Comparison of ENCODE assay signal across 18 cellular contexts in the genomic region with DNA sequence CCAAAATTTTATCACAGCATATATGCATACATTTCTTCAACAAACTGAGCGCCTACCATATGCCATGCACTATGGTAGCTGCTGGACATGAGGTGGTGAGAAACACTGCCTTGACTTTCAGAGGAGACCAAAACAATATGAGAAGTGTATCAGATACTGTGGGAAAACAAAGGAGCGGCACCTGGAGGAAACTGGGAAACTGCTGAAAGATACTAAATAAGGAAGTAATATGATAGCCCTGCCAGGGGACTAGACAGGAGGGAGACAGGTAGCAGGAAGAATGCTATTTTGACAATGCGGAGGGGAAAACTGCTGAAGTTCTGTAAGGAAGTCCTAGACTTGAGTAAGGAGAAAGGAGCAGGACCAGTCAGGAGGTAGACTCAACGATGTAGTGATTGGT. TPM values are rescaled to one million over a fixed set of nuclear protein-coding genes. Genes with fewer than 3 reads are reported as not detected.
DNase-seq lines count a peak whose midpoint lies in the region; ATAC-seq and TF ChIP-seq lines count a peak whose summit lies in the region.
"Had no signal": no experiment of that assay in that cellular context is flagged by ENCODE, and none has a peak within 500 bp of the region (broad histone marks: within the 10 kb centered on the region; RNA-seq: fewer than 3 reads in every experiment).

No MANE protein-coding gene starts in this region.

- H3K4me3 Mint-ChIP-seq in activated naive CD8-positive, alpha-beta T cell, result no peak overlapping the region
- no peak overlapping the region for H3K4me3 Mint-ChIP-seq in activated naive CD8-positive, alpha-beta T cell treated with anti-CD3 and anti-CD28 coated beads for 36 hours
- no peak overlapping the region for H3K4me3 Mint-ChIP-seq in activated CD8-positive, alpha-beta memory T cell treated with anti-CD3 and anti-CD28 coated beads, Interleukin-2, amount 10 ng/mL, durations not matched to agents 7 days and 5 days
- H3K4me3 Mint-ChIP-seq: CD8-positive, alpha-beta T cell had no signal

- peaks cover 8% of the 10 kb centered on the region for H3K79me2 ChIP-seq in parathyroid adenoma

- H3K9me3 Mint-ChIP-seq in activated naive CD8-positive, alpha-beta T cell (ENCODE audit: low read depth), result no peaks in the 10 kb centered on the region
- H3K9me3 Mint-ChIP-seq in activated naive CD8-positive, alpha-beta T cell treated with anti-CD3 and anti-CD28 coated beads for 36 hours, result no peaks in the 10 kb centered on the region
- no peaks in the 10 kb centered on the region for H3K9me3 Mint-ChIP-seq in activated CD8-positive, alpha-beta memory T cell treated with anti-CD3 and anti-CD28 coated beads, Interleukin-2, amount 10 ng/mL, durations not matched to agents 7 days and 5 days (ENCODE audit: low read depth)
- H3K9me3 Mint-ChIP-seq: CD8-positive, alpha-beta T cell had no signal

- peak overlapping the region; percentile 10 for H3K4me2 ChIP-seq in parathyroid adenoma (ENCODE audit: low read length)

- TF ChIP-seq POLR2A in upper lobe of left lung (IDR thresholded peaks at IDR 0.05), result no peak

- H3K9me3 ChIP-seq in parathyroid adenoma (ENCODE audit: control insufficient read depth, low read length), result no peaks in the 10 kb centered on the region
- H3K9me3 ChIP-seq in upper lobe of left lung, result no peaks in the 10 kb centered on the region
- H3K9me3 ChIP-seq: BE2C, SJSA1 had no signal

- ATAC-seq in GM21619 (IDR thresholded peaks at IDR 0.05; ENCODE audit: unreplicated experiment), result no peak
- no peak for ATAC-seq in activated CD8-positive, alpha-beta memory T cell treated with anti-CD3 and anti-CD28 coated beads, Interleukin-2, amount 10 ng/mL, durations not matched to agents 7 days and 5 days
- no peak for ATAC-seq in upper lobe of left lung (ENCODE audit: low FRiP score in 2 of 2)
- ATAC-seq: CD8-positive, alpha-beta T cell had no signal

- H3K4me1 ChIP-seq in parathyroid adenoma (peaks cover 15% of the 10 kb centered on the region), upper lobe of left lung (peaks cover 11 to 16% (median 14%) of the 10 kb centered on the region in 4 donors)
- H3K4me1 ChIP-seq: BE2C had no signal

- peaks cover 20% of the 10 kb centered on the region for H3K4me1 Mint-ChIP-seq in activated naive CD8-positive, alpha-beta T cell (ENCODE audit: low read depth)
- H3K4me1 Mint-ChIP-seq in activated naive CD8-positive, alpha-beta T cell treated with anti-CD3 and anti-CD28 coated beads for 36 hours, result peaks cover 9% of the 10 kb centered on the region
- peaks cover 13% of the 10 kb centered on the region for H3K4me1 Mint-ChIP-seq in activated CD8-positive, alpha-beta memory T cell treated with anti-CD3 and anti-CD28 coated beads, Interleukin-2, amount 10 ng/mL, durations not matched to agents 7 days and 5 days

- DNase-seq in activated naive CD8-positive, alpha-beta T cell treated with anti-CD3 and anti-CD28 coated beads for 36 hours, result no peak
- DNase-seq in iPS-NIHi11 (ENCODE audit: low spot score) (peak; percentile 17), upper lobe of left lung (no peak), activated T-cell treated with anti-CD3 and anti-CD28 coated beads for 4 hours (no peak)
- DNase-seq in activated CD8-positive, alpha-beta memory T cell treated with anti-CD3 and anti-CD28 coated beads, Interleukin-2, amount 10 ng/mL, durations not matched to agents 7 days and 5 days, result no peak
- DNase-seq: 8988T; BE2C; CD8-positive, alpha-beta T cell; DMS79; NCI-H187; NCI-H446 treated with DMSO at 0.1 percent for 48 hours; NCI-H748 treated with DMSO at 0.1 percent for 48 hours; OCI-M1 had no signal

- no peak for TF ChIP-seq EP300 in upper lobe of left lung (IDR thresholded peaks at IDR 0.05)

- H3K27ac Mint-ChIP-seq in activated naive CD8-positive, alpha-beta T cell, result peak overlapping the region; percentile 23
- no peak overlapping the region for H3K27ac Mint-ChIP-seq in activated naive CD8-positive, alpha-beta T cell treated with anti-CD3 and anti-CD28 coated beads for 36 hours
- no peak overlapping the region for H3K27ac Mint-ChIP-seq in activated CD8-positive, alpha-beta memory T cell treated with anti-CD3 and anti-CD28 coated beads, Interleukin-2, amount 10 ng/mL, durations not matched to agents 7 days and 5 days
- H3K27ac Mint-ChIP-seq: CD8-positive, alpha-beta T cell had no signal

- H3K36me3 ChIP-seq in parathyroid adenoma (ENCODE audit: control insufficient read depth, insufficient read depth, low read length) (no peaks in the 10 kb centered on the region), upper lobe of left lung (no peaks in the 10 kb centered on the region)
- H3K36me3 ChIP-seq: BE2C had no signal

- 85 to 95% methylated on average over 4 of the region's 4 CpGs for WGBS in upper lobe of left lung, 2 donors

- H3K36me3 Mint-ChIP-seq in activated naive CD8-positive, alpha-beta T cell, result peaks cover 13% of the 10 kb centered on the region
- H3K36me3 Mint-ChIP-seq in activated naive CD8-positive, alpha-beta T cell treated with anti-CD3 and anti-CD28 coated beads for 36 hours, result peaks cover 3% of the 10 kb centered on the region
- peaks cover 6% of the 10 kb centered on the region for H3K36me3 Mint-ChIP-seq in activated CD8-positive, alpha-beta memory T cell treated with anti-CD3 and anti-CD28 coated beads, Interleukin-2, amount 10 ng/mL, durations not matched to agents 7 days and 5 days

- no peak overlapping the region for H3K9ac ChIP-seq in parathyroid adenoma

- H3K4me3 ChIP-seq in parathyroid adenoma (ENCODE audit: low read depth, low read length) (no peak overlapping the region), upper lobe of left lung (no peak overlapping the region)
- H3K4me3 ChIP-seq: SJSA1 had no signal

- no peaks in the 10 kb centered on the region for H3K27me3 Mint-ChIP-seq in activated naive CD8-positive, alpha-beta T cell
- H3K27me3 Mint-ChIP-seq in activated naive CD8-positive, alpha-beta T cell treated with anti-CD3 and anti-CD28 coated beads for 36 hours, result no peaks in the 10 kb centered on the region
- no peaks in the 10 kb centered on the region for H3K27me3 Mint-ChIP-seq in activated CD8-positive, alpha-beta memory T cell treated with anti-CD3 and anti-CD28 coated beads, Interleukin-2, amount 10 ng/mL, durations not matched to agents 7 days and 5 days

- CTCF ChIA-PET in activated CD8-positive, alpha-beta memory T cell treated with anti-CD3 and anti-CD28 coated beads, Interleukin-2, amount 10 ng/mL, durations not matched to agents 7 days and 5 days (lab: Charles Lee), result no interaction called here

- H2AFZ ChIP-seq in parathyroid adenoma, result peak overlapping the region; percentile 14

- no peaks in the 10 kb centered on the region for H3K27me3 ChIP-seq in parathyroid adenoma (ENCODE audit: control insufficient read depth, insufficient read depth, low read length)
- H3K27me3 ChIP-seq in upper lobe of left lung, result no peaks in the 10 kb centered on the region
- H3K27me3 ChIP-seq: BE2C, SJSA1 had no signal

- H3K27ac ChIP-seq in parathyroid adenoma (no peak overlapping the region), upper lobe of left lung (no peak overlapping the region)
- H3K27ac ChIP-seq: HL-60, SJSA1 had no signal

- no peak for TF ChIP-seq CTCF in parathyroid adenoma (IDR thresholded peaks at IDR 0.05)
- no peak for TF ChIP-seq CTCF in upper lobe of left lung (IDR thresholded peaks at IDR 0.05)

RNA-seq across cellular contexts. Expression of gene CDNF, which starts 3.2 kb away (rescaled TPM):
- total RNA-seq in activated naive CD8-positive, alpha-beta T cell treated with anti-CD3 and anti-CD28 coated beads for 36 hours, result 1 to 10 TPM in 1 of 2 experiments, under 1 TPM in 1; 0.96 to 1.6 TPM
- total RNA-seq in activated CD8-positive, alpha-beta memory T cell treated with anti-CD3 and anti-CD28 coated beads, Interleukin-2, amount 10 ng/mL, durations not matched to agents 7 days and 5 days, result under 1 TPM; 0.50 to 0.94 TPM
- 10 to 100 TPM in 1 of 6 donors, 1 to 10 TPM in 3, under 1 TPM in 2; 0.89 to 34.6 (median 1.7) TPM for total RNA-seq in upper lobe of left lung

RNA-seq across cellular contexts. Expression of gene HSPA14, which starts 3.5 kb away (rescaled TPM):
- total RNA-seq in activated naive CD8-positive, alpha-beta T cell treated with anti-CD3 and anti-CD28 coated beads for 36 hours, result 10 to 100 TPM; 45.9 to 50.5 TPM
- 10 to 100 TPM; 26.4 to 35.0 TPM for total RNA-seq in activated CD8-positive, alpha-beta memory T cell treated with anti-CD3 and anti-CD28 coated beads, Interleukin-2, amount 10 ng/mL, durations not matched to agents 7 days and 5 days
- total RNA-seq in upper lobe of left lung, result 10 to 100 TPM in 2 of 6 donors, 1 to 10 TPM in 4; 4.3 to 14.7 (median 9.4) TPM

RNA-seq across cellular contexts. Expression of gene MSANTD7, which starts 3.5 kb away (rescaled TPM):
- 10 to 100 TPM; 26.4 to 26.5 TPM for total RNA-seq in activated naive CD8-positive, alpha-beta T cell treated with anti-CD3 and anti-CD28 coated beads for 36 hours
- 10 to 100 TPM; 20.1 to 21.0 TPM for total RNA-seq in activated CD8-positive, alpha-beta memory T cell treated with anti-CD3 and anti-CD28 coated beads, Interleukin-2, amount 10 ng/mL, durations not matched to agents 7 days and 5 days
- 10 to 100 TPM in 1 of 6 donors, 1 to 10 TPM in 5; 5.9 to 13.9 (median 7.5) TPM for total RNA-seq in upper lobe of left lung

RNA-seq across cellular contexts. Expression of gene SUV39H2, which starts 44.1 kb away (rescaled TPM):
- total RNA-seq in activated naive CD8-positive, alpha-beta T cell treated with anti-CD3 and anti-CD28 coated beads for 36 hours, result 10 to 100 TPM; 43.8 to 46.0 TPM
- total RNA-seq in activated CD8-positive, alpha-beta memory T cell treated with anti-CD3 and anti-CD28 coated beads, Interleukin-2, amount 10 ng/mL, durations not matched to agents 7 days and 5 days, result 10 to 100 TPM; 33.4 to 40.3 TPM
- 1 to 10 TPM; 1.6 to 4.9 (median 3.7) TPM for total RNA-seq in upper lobe of left lung

RNA-seq across cellular contexts. Expression of gene FAM107B, which starts 59.9 kb away (rescaled TPM):
- 100 to 1,000 TPM; 195 to 203 TPM for total RNA-seq in activated naive CD8-positive, alpha-beta T cell treated with anti-CD3 and anti-CD28 coated beads for 36 hours
- total RNA-seq in activated CD8-positive, alpha-beta memory T cell treated with anti-CD3 and anti-CD28 coated beads, Interleukin-2, amount 10 ng/mL, durations not matched to agents 7 days and 5 days, result 100 to 1,000 TPM; 114 to 208 TPM
- total RNA-seq in upper lobe of left lung, result 100 to 1,000 TPM in 1 of 6 donors, 10 to 100 TPM in 5; 44.0 to 136 (median 77.0) TPM
